ENCODE assay signal across 8 cellular contexts in genomic region chr14:77376771-77377501, GRCh38. TPM values are rescaled to one million over a fixed set of nuclear protein-coding genes. Genes with fewer than 3 reads are reported as not detected.
DNase-seq lines count a peak whose midpoint lies in the region; ATAC-seq and TF ChIP-seq lines count a peak whose summit lies in the region.

Gene SAMD15 (plus strand): TSS chr14:77377379. CDS start chr14:77377419, 40 bp downstream.
Gene TMED8 (minus strand): TSS chr14:77377094. CDS start chr14:77377053, 41 bp downstream.

- H3K27me3 ChIP-seq in BJ (ENCODE audit: control insufficient read depth, insufficient read depth, low read length) = no peaks in the 10 kb centered on the region
- no peaks in the 10 kb centered on the region for H3K27me3 ChIP-seq in left lung

- peaks cover 5 to 40% of the 10 kb centered on the region in 2 donors for H3K4me1 ChIP-seq in left lung

- DNase-seq in BJ (ENCODE audit: low read depth) (peak; percentile 47), NCI-H446 (lab: John Stamatoyannopoulos, UW) (peak; percentile 73 to 83), coronary artery (ENCODE audit: low spot score) (peak; percentile 84), left lung (peak; percentile 88 to 98)
- peak; percentile 75 for DNase-seq in activated CD4-positive, alpha-beta T cell treated with anti-CD3 and anti-CD28 coated beads for 4 hours
- DNase-seq in stimulated activated CD4-positive, alpha-beta T cell treated with anti-CD3 and anti-CD28 coated beads, Interleukin-2, amount 100 ng/mL, for 4 hours (ENCODE audit: low read depth) = peak; percentile 70

- TF ChIP-seq CTCF in BJ (IDR thresholded peaks at IDR 0.05; ENCODE audit: insufficient read depth, low read depth, low read length) (peak; percentile 45), coronary artery (IDR thresholded peaks at IDR 0.05) (no peak), left lung (IDR thresholded peaks at IDR 0.05) (peak; percentile 26 to 33)

- no peaks in the 10 kb centered on the region for H3K9me3 ChIP-seq in left lung

- CTCF ChIA-PET in BJ (lab: Yijun Ruan, JAX) = interaction anchor here (0.7 to 0.8 kb wide), 2 partner anchors 53 to 160 kb away, joined by 3 to 4 read pairs; no protein-coding TSS in a partner anchor

- intact Hi-C loops in left lung (cut with DNase I) = no loop called here

- ATAC-seq in GM19043 (IDR thresholded peaks at IDR 0.05; ENCODE audit: low read depth, unreplicated experiment) (peak; percentile 77), HG03354 (IDR thresholded peaks at IDR 0.05; ENCODE audit: poor library complexity, severe bottlenecking, unreplicated experiment) (peak; percentile 90), left lung (peak; percentile 99)

- H3K36me3 ChIP-seq in BJ (ENCODE audit: control insufficient read depth, insufficient read depth, low read length) (no peaks in the 10 kb centered on the region), left lung (no peaks in the 10 kb centered on the region)

- peak within 1 kb of the TSS; percentile 31 to 86 for H3K27ac ChIP-seq in coronary artery
- H3K27ac ChIP-seq in left lung = peak within 1 kb of the TSS; percentile 85 to 90

- peak within 1 kb of the TSS; percentile 86 for H3K4me3 ChIP-seq in BJ (ENCODE audit: low read depth, low read length)
- H3K4me3 ChIP-seq in coronary artery = peak within 1 kb of the TSS; percentile 83
- H3K4me3 ChIP-seq in left lung = peak within 1 kb of the TSS; percentile 75 to 95

- POLR2A ChIA-PET in BJ (lab: Charles Lee) = interaction anchor here (0.6 kb wide), 1 partner anchor 69 kb away, joined by 6 read pairs; no protein-coding TSS in a partner anchor

RNA-seq across cellular contexts. Expression of gene SAMD15, which starts in this region (rescaled TPM):
- 0.34 and 1.4 TPM in 2 replicates for polyA plus RNA-seq in BJ (2011; rRNA removed)
- polyA minus RNA-seq in BJ (2011; rRNA and poly(A)+ RNA removed) = 0.62 and 0.76 TPM in 2 replicates
- 1 to 10 TPM; 1.7 to 2.2 TPM for total RNA-seq in left lung

RNA-seq across cellular contexts. Expression of gene TMED8, which starts in this region (rescaled TPM):
- 4.2 and 6.6 TPM in 2 replicates for polyA plus RNA-seq in BJ (2011; rRNA removed)
- 5.6 and 6.1 TPM in 2 replicates for polyA minus RNA-seq in BJ (2011; rRNA and poly(A)+ RNA removed)
- total RNA-seq in left lung = 10 to 100 TPM; 12.7 to 15.9 TPM

Comparison
In these comparisons a context has a peak if more than half of its experiments do, and no peak if none do; other contexts are left out.
1. Peak in every context shown above with its lines: DNase-seq, ATAC-seq, H3K4me3 ChIP-seq and H3K27ac ChIP-seq.